In the genomic region with DNA sequence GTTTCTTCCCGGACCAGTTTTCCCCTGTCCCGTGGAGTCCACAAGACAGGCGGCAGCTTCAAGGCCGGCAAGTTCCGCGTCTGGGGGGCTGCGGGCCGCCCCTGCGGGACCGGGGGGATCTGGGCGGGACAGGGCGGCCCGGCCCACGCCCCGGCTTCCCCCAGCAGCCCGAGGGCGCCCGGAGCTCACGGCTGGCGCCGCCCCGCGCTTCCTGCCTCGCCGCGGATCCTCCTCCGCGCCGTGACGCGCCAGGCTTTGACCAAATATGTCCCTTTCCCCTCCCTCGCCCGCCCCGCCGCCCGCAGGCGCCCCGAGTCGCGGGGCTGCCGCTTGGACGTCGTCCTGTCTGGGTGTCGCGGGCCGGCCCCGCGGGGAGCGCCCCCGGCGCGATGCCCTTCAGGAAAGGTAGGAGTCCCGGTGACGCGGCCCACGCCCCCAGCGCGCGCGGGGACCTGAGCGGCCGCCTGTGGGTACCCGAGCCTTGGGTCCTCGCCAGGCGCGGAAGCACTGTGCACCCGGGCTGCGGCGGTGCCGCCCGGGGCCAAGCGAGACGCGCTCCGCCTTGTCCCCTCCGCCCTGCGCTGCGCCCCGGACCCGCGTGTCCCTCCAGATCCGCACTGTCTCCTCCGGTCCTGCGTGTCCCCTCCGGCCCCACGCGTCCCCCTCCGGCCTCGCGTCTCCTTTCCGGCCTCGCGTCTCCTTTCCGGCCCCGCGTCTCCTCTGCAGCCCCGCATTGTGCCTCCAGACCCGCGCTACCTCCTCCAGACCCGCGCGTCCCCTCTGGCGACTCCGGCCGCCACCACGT, we compare ENCODE assay signal across 8 cellular contexts. TPM values are rescaled to one million over a fixed set of nuclear protein-coding genes. Genes with fewer than 3 reads are reported as not detected.
A peak's percentile ranks its signal among the peaks of the same experiment; 100 is the strongest.
DNase-seq lines count a peak whose midpoint lies in the region; ATAC-seq and TF ChIP-seq lines count a peak whose summit lies in the region.

No MANE protein-coding gene starts in this region.

- peak overlapping the region; percentile 88 for H3K4me3 Mint-ChIP-seq in activated B cell treated with CpG ODN at 0.5 μM for 24 hours

- H3K4me3 ChIP-seq in cardiac fibroblast (replicated peaks in 1 of 2; ENCODE audit: low read depth in 2 of 2, low read length in 2 of 2), result peak overlapping the region; percentile 72 to 79

- H3K9me3 Mint-ChIP-seq in activated B cell treated with CpG ODN at 0.5 μM for 24 hours, result no peaks in the 10 kb centered on the region

- POLR2A ChIA-PET in activated B cell treated with CpG ODN at 0.5 μM for 24 hours (lab: Charles Lee), result interaction anchor here (0.5 to 1.6 kb wide), 7 partner anchors 17 to 204 kb away, joined by 3 to 8 read pairs (median 3); a partner anchor contains a TSS

- in situ Hi-C loops in GM13976 (cut with MboI; ENCODE audit: low sequenced_read_pairs, unreplicated experiment), result no loop called here

- ATAC-seq in HG02588 (IDR thresholded peaks at IDR 0.05; ENCODE audit: unreplicated experiment) (peak; percentile 68), activated B cell treated with CpG ODN at 0.5 μM for 24 hours (ENCODE audit: low read depth) (peak; percentile 86)

- TF ChIP-seq CTCF in GM13976 (IDR thresholded peaks at IDR 0.05; ENCODE audit: borderline replicate concordance, control extremely low read depth, extremely low read depth, insufficient read depth, missing control alignments) (no peak), activated B cell treated with CpG ODN at 0.5 μM for 24 hours (IDR thresholded peaks at IDR 0.05) (no peak), cardiac fibroblast (IDR thresholded peaks at IDR 0.05; ENCODE audit: low read depth, low read length) (no peak)

- intact Hi-C loops in activated B cell treated with CpG ODN at 0.5 μM for 24 hours (cut with micrococcal nuclease), result loop anchor here (1.0 to 10.0 kb wide), 5 partner anchors 18 to 1270 kb away; a partner anchor contains a TSS

- H3K36me3 Mint-ChIP-seq in activated B cell treated with CpG ODN at 0.5 μM for 24 hours (ENCODE audit: low read depth), result no peaks in the 10 kb centered on the region

- H3K4me1 Mint-ChIP-seq in activated B cell treated with CpG ODN at 0.5 μM for 24 hours, result peaks cover 68% of the 10 kb centered on the region

- H3K27me3 Mint-ChIP-seq in activated B cell treated with CpG ODN at 0.5 μM for 24 hours, result no peaks in the 10 kb centered on the region

- DNase-seq in GM13976 (ENCODE audit: low spot score) (peak; percentile 94), NCI-H1048 (lab: John Stamatoyannopoulos, UW) (peak; percentile 43), activated B cell treated with CpG ODN at 0.5 μM for 24 hours (peak; percentile 85), cardiac fibroblast (ENCODE audit: low read depth in 2 of 2) (peak; percentile 81 to 88), islet precursor cell (peak; percentile 90), NCI-H1436 treated with DMSO at 0.1 percent for 48 hours (lab: John Stamatoyannopoulos, UW) (no peak)
- DNase-seq in stimulated activated CD4-positive, alpha-beta T cell treated with anti-CD3 and anti-CD28 coated beads, Interleukin-12 subunit alpha, Interleukin-12 subunit beta, amount 100 ng/mL, for 4 hours, result peak; percentile 86

- peak overlapping the region; percentile 77 for H3K27ac Mint-ChIP-seq in activated B cell treated with CpG ODN at 0.5 μM for 24 hours

- CTCF ChIA-PET in activated B cell treated with CpG ODN at 0.5 μM for 24 hours (lab: Charles Lee), result interaction anchor here (0.5 to 1.0 kb wide), 2 partner anchors 35 to 58 kb away, joined by 3 read pairs; a partner anchor contains a TSS

RNA-seq across cellular contexts. Expression of a gene that starts 56.0 kb away (rescaled TPM):
- 207 and 209 TPM in 2 replicates for total RNA-seq in activated B cell treated with CpG ODN at 0.5 μM for 24 hours

RNA-seq across cellular contexts. Expression of a gene that starts 57.9 kb away (rescaled TPM):
- 96.7 and 105 TPM in 2 replicates for total RNA-seq in activated B cell treated with CpG ODN at 0.5 μM for 24 hours
